In genomic region chr5:73558950-73559349, GRCh38 we compare ENCODE assay signal across 25 cellular contexts. TPM values are rescaled to one million over a fixed set of nuclear protein-coding genes. Genes with fewer than 3 reads are reported as not detected.
DNase-seq lines count a peak whose midpoint lies in the region; ATAC-seq, FAIRE-seq and TF ChIP-seq lines count a peak whose summit lies in the region.
"Had no signal": no experiment of that assay in that cellular context is flagged by ENCODE, and none has a peak within 500 bp of the region (broad histone marks: within the 10 kb centered on the region; RNA-seq: fewer than 3 reads in every experiment).

No MANE protein-coding gene starts in this region.

- H3K9ac ChIP-seq in GM12878 (ENCODE audit: control insufficient read depth, insufficient read depth, low read length), result no peak overlapping the region

- H2AFZ ChIP-seq in GM23338 (no peak overlapping the region), GM12878 (ENCODE audit: control insufficient read depth, low read depth, low read length) (no peak overlapping the region)

- intact Hi-C loops in GM12878 (cut with micrococcal nuclease; ENCODE audit: unreplicated experiment), result no loop called here

- TF ChIP-seq CTCF in BE2C (IDR thresholded peaks at IDR 0.05; ENCODE audit: low read depth, low read length) (0 out of 2 replicates have a peak, but pooled peaks have one; percentile 21), GM23338 (conservative IDR thresholded peaks at IDR 0.05; ENCODE audit: low read depth in 2 of 2) (peak; percentile 12 to 17; a peak in 1 of 4 replicates), GM12878 (IDR thresholded peaks at IDR 0.05 in 2 of 3, conservative IDR thresholded peaks at IDR 0.05 in 1 of 3; ENCODE audit: control insufficient read depth in 2 of 3, extremely low read depth in 1 of 3, insufficient read depth in 1 of 3, low read depth in 3 of 3, low read length in 3 of 3) (no peak)

- 0% methylated on average over 1 of the region's 1 CpG for WGBS in GM12878 (ENCODE audit: insufficient coverage, insufficient replicate concordance, low lambda C conversion rate, missing lambda C conversion rate)

- no peak for TF ChIP-seq POLR2A in GM12878 (IDR thresholded peaks at IDR 0.05; ENCODE audit: low read depth, low read length)

- H3K4me2 ChIP-seq in GM23338, result no peak overlapping the region
- no peak overlapping the region for H3K4me2 ChIP-seq in GM12878 (ENCODE audit: control insufficient read depth, insufficient read depth)

- no peak for TF ChIP-seq EP300 in GM12878 (IDR thresholded peaks at IDR 0.05; ENCODE audit: borderline replicate concordance in 1 of 2, control insufficient read depth in 1 of 2, low read depth in 2 of 2, low read length in 2 of 2)

- POLR2A ChIA-PET in GM12878 (lab: Charles Lee), result interaction anchor here (0.5 kb wide), 1 partner anchor 40 kb away, joined by 3 read pairs; no protein-coding TSS in a partner anchor
- POLR2A ChIA-PET in CD8-positive, alpha-beta memory T cell (lab: Charles Lee), result no interaction called here
- POLR2A ChIA-PET in activated CD8-positive, alpha-beta T cell treated with anti-CD3 and anti-CD28 coated beads, Interleukin-2, amount 10 ng/mL, durations not matched to agents 7 days and 5 days (lab: Charles Lee), result no interaction called here

- H3K36me3 Mint-ChIP-seq in GM23338 (ENCODE audit: low read depth), result peaks cover 7% of the 10 kb centered on the region
- H3K36me3 Mint-ChIP-seq in CD8-positive, alpha-beta memory T cell, result peaks cover 3 to 67% (median 20%) of the 10 kb centered on the region in 3 donors
- peaks cover 19% of the 10 kb centered on the region for H3K36me3 Mint-ChIP-seq in activated CD8-positive, alpha-beta T cell treated with anti-CD3 and anti-CD28 coated beads, Interleukin-2, amount 10 ng/mL, durations not matched to agents 7 days and 5 days (ENCODE audit: low read depth)

- no peak overlapping the region for H3K27ac Mint-ChIP-seq in GM23338
- no peak overlapping the region for H3K27ac Mint-ChIP-seq in CD8-positive, alpha-beta memory T cell
- no peak overlapping the region for H3K27ac Mint-ChIP-seq in activated CD8-positive, alpha-beta T cell treated with anti-CD3 and anti-CD28 coated beads, Interleukin-2, amount 10 ng/mL, durations not matched to agents 7 days and 5 days
- H3K27ac Mint-ChIP-seq: activated CD4-positive, alpha-beta memory T cell treated with anti-CD3 and anti-CD28 coated beads for 36 hours; activated naive CD8-positive, alpha-beta T cell treated with anti-CD3 and anti-CD28 coated beads for 36 hours; memory B cell; T-cell had no signal

- DNase-seq in BE2C, result no peak
- no peak for DNase-seq in GM23338 (ENCODE audit: low spot score)
- DNase-seq in NAMALWA (ENCODE audit: low spot score), result peak; percentile 11
- no peak for DNase-seq in GM12878 (ENCODE audit: low read depth, low spot score)
- DNase-seq in CD8-positive, alpha-beta memory T cell, result no peak
- no peak for DNase-seq in dedifferentiated amniotic fluid mesenchymal stem cell (ENCODE audit: extremely low spot score)
- DNase-seq in activated CD8-positive, alpha-beta T cell treated with anti-CD3 and anti-CD28 coated beads, Interleukin-2, amount 10 ng/mL, durations not matched to agents 7 days and 5 days, result no peak
- DNase-seq: activated CD4-positive, alpha-beta memory T cell treated with anti-CD3 and anti-CD28 coated beads for 36 hours; activated naive CD8-positive, alpha-beta T cell treated with anti-CD3 and anti-CD28 coated beads for 36 hours; cerebellar nuclear complex; DMS153; left cardiac atrium; MV-4-11; NCI-H2029; NCI-H446; OCI-M1; SJCRH30; stimulated activated CD4-positive, alpha-beta T cell treated with anti-CD3 and anti-CD28 coated beads, Interleukin-4, amount 100 ng/mL, for 4 hours; stimulated activated naive CD4-positive, alpha-beta T cell; T-cell; uterus had no signal

- no peak overlapping the region for H3K4me3 ChIP-seq in BE2C (ENCODE audit: low read depth, low read length)
- no peak overlapping the region for H3K4me3 ChIP-seq in GM23338
- H3K4me3 ChIP-seq in GM12878, result no peak overlapping the region
- H3K4me3 ChIP-seq in CD8-positive, alpha-beta memory T cell (ENCODE audit: low read length), result no peak overlapping the region
- H3K4me3 ChIP-seq: HAP-1, SJCRH30, uterus had no signal

- peaks cover 6% of the 10 kb centered on the region for H3K4me1 Mint-ChIP-seq in GM23338
- peaks cover 19 to 30% (median 26%) of the 10 kb centered on the region in 3 donors for H3K4me1 Mint-ChIP-seq in CD8-positive, alpha-beta memory T cell
- peaks cover 17% of the 10 kb centered on the region for H3K4me1 Mint-ChIP-seq in activated CD8-positive, alpha-beta T cell treated with anti-CD3 and anti-CD28 coated beads, Interleukin-2, amount 10 ng/mL, durations not matched to agents 7 days and 5 days (ENCODE audit: low read depth)

- BruUV-seq in GM12878 (replicated peaks; lab: Mats Ljungman, UMichigan), result no TSS peak

- no peaks in the 10 kb centered on the region for H4K20me1 ChIP-seq in GM23338 (replicated peaks; ENCODE audit: insufficient read depth)
- no peaks in the 10 kb centered on the region for H4K20me1 ChIP-seq in GM12878 (ENCODE audit: control insufficient read depth, insufficient read depth)

- H3K9me3 Mint-ChIP-seq in GM23338, result no peaks in the 10 kb centered on the region
- no peaks in the 10 kb centered on the region for H3K9me3 Mint-ChIP-seq in CD8-positive, alpha-beta memory T cell
- H3K9me3 Mint-ChIP-seq in activated CD8-positive, alpha-beta T cell treated with anti-CD3 and anti-CD28 coated beads, Interleukin-2, amount 10 ng/mL, durations not matched to agents 7 days and 5 days (ENCODE audit: insufficient read depth), result no peaks in the 10 kb centered on the region
- H3K9me3 Mint-ChIP-seq: activated CD4-positive, alpha-beta memory T cell treated with anti-CD3 and anti-CD28 coated beads for 36 hours; activated naive CD8-positive, alpha-beta T cell treated with anti-CD3 and anti-CD28 coated beads for 36 hours; memory B cell; T-cell had no signal

- H3K27me3 Mint-ChIP-seq in GM23338 (ENCODE audit: insufficient read depth, low read depth, poor library complexity), result no peaks in the 10 kb centered on the region
- H3K27me3 Mint-ChIP-seq in CD8-positive, alpha-beta memory T cell, result no peaks in the 10 kb centered on the region
- H3K27me3 Mint-ChIP-seq in activated CD8-positive, alpha-beta T cell treated with anti-CD3 and anti-CD28 coated beads, Interleukin-2, amount 10 ng/mL, durations not matched to agents 7 days and 5 days (ENCODE audit: low read depth), result no peaks in the 10 kb centered on the region
- H3K27me3 Mint-ChIP-seq: activated CD4-positive, alpha-beta memory T cell treated with anti-CD3 and anti-CD28 coated beads for 36 hours; activated naive CD8-positive, alpha-beta T cell treated with anti-CD3 and anti-CD28 coated beads for 36 hours; memory B cell; T-cell had no signal

- no peak for FAIRE-seq in GM12878 (lab: Jason Lieb, UNC)

- H3K9me3 ChIP-seq in BE2C (no peaks in the 10 kb centered on the region), GM12878 (replicated peaks; ENCODE audit: control insufficient read depth, insufficient read depth, low read length) (no peaks in the 10 kb centered on the region)
- no peaks in the 10 kb centered on the region for H3K9me3 ChIP-seq in CD8-positive, alpha-beta memory T cell (ENCODE audit: low read length)
- H3K9me3 ChIP-seq: HAP-1, SJCRH30, uterus had no signal

- in situ Hi-C loops in GM12878 (cut with MboI), result no loop called here

- H3K27me3 ChIP-seq in BE2C, result no peaks in the 10 kb centered on the region
- no peaks in the 10 kb centered on the region for H3K27me3 ChIP-seq in GM23338 (ENCODE audit: insufficient read depth)
- no peaks in the 10 kb centered on the region for H3K27me3 ChIP-seq in GM12878 (replicated peaks in 1 of 2; ENCODE audit: control insufficient read depth in 2 of 2, insufficient read depth in 2 of 2, low read length in 1 of 2)
- H3K27me3 ChIP-seq in CD8-positive, alpha-beta memory T cell (ENCODE audit: insufficient read depth, low read length, poor library complexity, severe bottlenecking), result no peaks in the 10 kb centered on the region
- H3K27me3 ChIP-seq: SJCRH30, uterus had no signal

- H3K27ac ChIP-seq in GM23338 (ENCODE audit: low read depth) (no peak overlapping the region), GM12878 (ENCODE audit: control insufficient read depth, insufficient read depth) (no peak overlapping the region)
- H3K27ac ChIP-seq in CD8-positive, alpha-beta memory T cell (ENCODE audit: low read depth, low read length), result no peak overlapping the region
- H3K27ac ChIP-seq: SJCRH30, uterus had no signal

- H3K9me2 ChIP-seq in GM23338 (ENCODE audit: insufficient read depth), result no peaks in the 10 kb centered on the region

- no peaks in the 10 kb centered on the region for H3F3A ChIP-seq in GM23338 (replicated peaks; ENCODE audit: low read depth)

- SMC1A ChIA-PET in GM12878 (lab: Charles Lee; ENCODE audit: uncharacterized antibody, unreplicated experiment), result interaction anchor here (0.7 to 1.6 kb wide), 5 partner anchors 11 to 343 kb away, joined by 3 to 4 read pairs (median 3); no protein-coding TSS in a partner anchor

- H3K4me1 ChIP-seq in BE2C (no peaks in the 10 kb centered on the region), GM23338 (ENCODE audit: insufficient read depth) (no peaks in the 10 kb centered on the region), GM12878 (ENCODE audit: control insufficient read depth, insufficient read depth, low read length) (no peaks in the 10 kb centered on the region)
- peaks cover 5% of the 10 kb centered on the region for H3K4me1 ChIP-seq in CD8-positive, alpha-beta memory T cell (ENCODE audit: insufficient read depth, low read length)
- H3K4me1 ChIP-seq: HAP-1, SJCRH30 had no signal

- H3K36me3 ChIP-seq in BE2C, result no peaks in the 10 kb centered on the region
- H3K36me3 ChIP-seq in GM23338 (ENCODE audit: insufficient read depth), result no peaks in the 10 kb centered on the region
- no peaks in the 10 kb centered on the region; a peak in 1 of 4 replicates for H3K36me3 ChIP-seq in GM12878 (ENCODE audit: control insufficient read depth in 2 of 2, insufficient read depth in 2 of 2, low read length in 1 of 2)
- H3K36me3 ChIP-seq in CD8-positive, alpha-beta memory T cell (ENCODE audit: insufficient read depth, low read length), result peaks cover 22% of the 10 kb centered on the region
- H3K36me3 ChIP-seq: SJCRH30, uterus had no signal

- CTCF ChIA-PET in GM12878 (lab: Yijun Ruan, JAX), result interaction anchor here (0.7 to 2.1 kb wide), 3 partner anchors 23 to 42 kb away, joined by 3 to 9 read pairs (median 4); no protein-coding TSS in a partner anchor
- CTCF ChIA-PET in CD8-positive, alpha-beta memory T cell (lab: Charles Lee), result interaction anchor here (0.9 kb wide), 1 partner anchor 21 kb away, joined by 3 read pairs; no protein-coding TSS in a partner anchor
- CTCF ChIA-PET in activated CD8-positive, alpha-beta T cell treated with anti-CD3 and anti-CD28 coated beads, Interleukin-2, amount 10 ng/mL, durations not matched to agents 7 days and 5 days (lab: Charles Lee), result interaction anchor here (0.8 to 3.2 kb wide), 3 partner anchors 11 to 32 kb away, joined by 3 to 9 read pairs (median 5); no protein-coding TSS in a partner anchor

- RAD21 ChIA-PET in GM12878 (lab: Charles Lee; ENCODE audit: unreplicated experiment), result no interaction called here

- TF ChIP-seq RAD21 in GM12878 (IDR thresholded peaks at IDR 0.05; ENCODE audit: insufficient read depth, low read depth, low read length), result no peak

- H3K79me2 ChIP-seq in GM23338 (replicated peaks; ENCODE audit: insufficient read depth), result peaks cover 7% of the 10 kb centered on the region; the same call in 1 of the 2 replicates
- H3K79me2 ChIP-seq in GM12878 (ENCODE audit: control insufficient read depth, insufficient read depth, low read length), result peaks cover 2% of the 10 kb centered on the region

- no peak overlapping the region for H3K4me3 Mint-ChIP-seq in GM23338
- peak overlapping the region in 1 of 7 donors; percentile 30 for H3K4me3 Mint-ChIP-seq in CD8-positive, alpha-beta memory T cell
- H3K4me3 Mint-ChIP-seq in activated CD8-positive, alpha-beta T cell treated with anti-CD3 and anti-CD28 coated beads, Interleukin-2, amount 10 ng/mL, durations not matched to agents 7 days and 5 days, result no peak overlapping the region
- H3K4me3 Mint-ChIP-seq: activated CD4-positive, alpha-beta memory T cell treated with anti-CD3 and anti-CD28 coated beads for 36 hours; activated naive CD8-positive, alpha-beta T cell treated with anti-CD3 and anti-CD28 coated beads for 36 hours; memory B cell; T-cell had no signal

- no peak for ATAC-seq in GM23338
- 0 out of 3 replicates have a peak, but pooled peaks have one; percentile 24 for ATAC-seq in GM12878
- no peak for ATAC-seq in activated CD8-positive, alpha-beta T cell treated with anti-CD3 and anti-CD28 coated beads, Interleukin-2, amount 10 ng/mL, durations not matched to agents 7 days and 5 days
- ATAC-seq: activated CD4-positive, CD25-positive, alpha-beta regulatory T cell treated with anti-CD3 and anti-CD28 coated beads, Interleukin-2, amount 50 U/mL, for 24 hours; left cardiac atrium; sciatic nerve; T-cell had no signal

RNA-seq across cellular contexts. Expression of gene ANKRA2, which starts 6.5 kb away (rescaled TPM):
- 9.2 TPM for polyA plus RNA-seq in BE2C (2012; ENCODE audit: insufficient read depth, insufficient read length, low read depth)
- total RNA-seq in GM23338 (2014; rRNA removed; shearing (Covaris generic)), result 13.1 and 28.7 TPM in 2 replicates
- polyA plus RNA-seq in GM23338 (2016; fragmentation: Nextera tagmentation; extraction: Ambion mirVana) (15.3 and 18.7 TPM in 2 replicates), GM12878 (2011; rRNA removed) (47.1 and 77.2 TPM in 2 replicates), GM12878 (2014; fragmentation: Illumina TruSeq; extraction: Trizol) (12.3 and 15.1 TPM in 2 replicates), GM12878 (2014; fragmentation: Nextera tagmentation; extraction: Ambion mirVana) (10 to 100 TPM; 19.4 to 31.3 TPM), GM12878 (2014; rRNA removed) (15.1 and 20.2 TPM in 2 replicates), GM12878 (2016; fragmentation: Nextera tagmentation; extraction: Ambion mirVana) (10 to 100 TPM; 30.2 to 32.6 TPM)
- total RNA-seq in GM12878 (2013; cell fraction: nucleolus; rRNA removed), result 89.7 and 110 TPM in 2 replicates
- total RNA-seq in GM12878 (2014; rRNA removed) (23.7 and 28.4 TPM in 2 replicates), GM12878 (2014; rRNA removed; fragmentation: Illumina TruSeq; extraction: Trizol) (17.3 and 18.2 TPM in 2 replicates), GM12878 (2021) (12.8 and 13.3 TPM in 2 replicates)
- 8.2 TPM for polyA plus RNA-seq in GM12878 (2011; ENCODE audit: low read depth)
- polyA plus RNA-seq in GM12878 (2011; cell fraction: cytosol; rRNA removed), result 11.7 and 11.8 TPM in 2 replicates
- 57.5 and 76.8 TPM in 2 replicates for polyA plus RNA-seq in GM12878 (2011; cell fraction: nucleus; rRNA removed)
- 15.3 and 24.4 TPM in 2 replicates for polyA plus RNA-seq in GM12878 (2012)
- 9.8 and 15.6 TPM in 2 replicates for polyA minus RNA-seq in GM12878 (2011; rRNA and poly(A)+ RNA removed)
- 3.5 and 11.3 TPM in 2 replicates for polyA minus RNA-seq in GM12878 (2011; cell fraction: cytosol; rRNA and poly(A)+ RNA removed)
- 27.6 and 31.1 TPM in 2 replicates for polyA minus RNA-seq in GM12878 (2011; cell fraction: nucleus; rRNA and poly(A)+ RNA removed)
- total RNA-seq in CD8-positive, alpha-beta memory T cell, result 10 to 100 TPM; 16.4 to 22.3 TPM
- polyA plus RNA-seq in CD8-positive, alpha-beta memory T cell, result 17.2 TPM
- total RNA-seq in activated CD8-positive, alpha-beta T cell treated with anti-CD3 and anti-CD28 coated beads, Interleukin-2, amount 10 ng/mL, durations not matched to agents 7 days and 5 days, result 10 to 100 TPM; 12.4 to 13.4 TPM

RNA-seq across cellular contexts. Expression of gene UTP15, which starts 6.6 kb away (rescaled TPM):
- 20.8 TPM for polyA plus RNA-seq in BE2C (2012; ENCODE audit: insufficient read depth, insufficient read length, low read depth)
- total RNA-seq in GM23338 (2014; rRNA removed; shearing (Covaris generic)), result 33.9 and 59.0 TPM in 2 replicates
- polyA plus RNA-seq in GM23338 (2016; fragmentation: Nextera tagmentation; extraction: Ambion mirVana) (13.4 and 16.5 TPM in 2 replicates), GM12878 (2011; rRNA removed) (29.7 and 41.4 TPM in 2 replicates), GM12878 (2014; fragmentation: Illumina TruSeq; extraction: Trizol) (30.7 and 37.6 TPM in 2 replicates), GM12878 (2014; fragmentation: Nextera tagmentation; extraction: Ambion mirVana) (10 to 100 TPM; 22.5 to 24.9 TPM), GM12878 (2014; rRNA removed) (21.3 and 29.5 TPM in 2 replicates), GM12878 (2016; fragmentation: Nextera tagmentation; extraction: Ambion mirVana) (10 to 100 TPM; 28.9 to 33.8 TPM)
- total RNA-seq in GM12878 (2013; cell fraction: nucleolus; rRNA removed), result 128 and 152 TPM in 2 replicates
- total RNA-seq in GM12878 (2014; rRNA removed) (27.7 and 35.5 TPM in 2 replicates), GM12878 (2014; rRNA removed; fragmentation: Illumina TruSeq; extraction: Trizol) (33.6 and 39.4 TPM in 2 replicates), GM12878 (2021) (32.2 and 36.7 TPM in 2 replicates)
- polyA plus RNA-seq in GM12878 (2011; ENCODE audit: low read depth), result 6.1 TPM
- 16.4 and 17.3 TPM in 2 replicates for polyA plus RNA-seq in GM12878 (2011; cell fraction: cytosol; rRNA removed)
- 49.5 and 59.6 TPM in 2 replicates for polyA plus RNA-seq in GM12878 (2011; cell fraction: nucleus; rRNA removed)
- 11.6 and 15.5 TPM in 2 replicates for polyA plus RNA-seq in GM12878 (2012)
- polyA minus RNA-seq in GM12878 (2011; rRNA and poly(A)+ RNA removed), result 39.0 and 45.1 TPM in 2 replicates
- 9.9 and 11.7 TPM in 2 replicates for polyA minus RNA-seq in GM12878 (2011; cell fraction: cytosol; rRNA and poly(A)+ RNA removed)
- polyA minus RNA-seq in GM12878 (2011; cell fraction: nucleus; rRNA and poly(A)+ RNA removed), result 64.8 and 81.9 TPM in 2 replicates
- 10 to 100 TPM; 53.4 to 56.5 TPM for total RNA-seq in CD8-positive, alpha-beta memory T cell
- polyA plus RNA-seq in CD8-positive, alpha-beta memory T cell, result 8.9 TPM
- total RNA-seq in activated CD8-positive, alpha-beta T cell treated with anti-CD3 and anti-CD28 coated beads, Interleukin-2, amount 10 ng/mL, durations not matched to agents 7 days and 5 days, result 10 to 100 TPM; 22.9 to 23.8 TPM

Comparison
In these comparisons a context has a peak if more than half of its experiments do, and no peak if none do; other contexts are left out.
1. CTCF ChIP-seq: peak in BE2C (single experiment) and GM23338 (2 of 2); none in GM12878 (0 of 3).